17 cellular contexts compared by ENCODE assay signal in genomic region chr22:42819412-42820069, GRCh38. TPM values are rescaled to one million over a fixed set of nuclear protein-coding genes. Genes with fewer than 3 reads are reported as not detected.
A peak's percentile ranks its signal among the peaks of the same experiment; 100 is the strongest.
DNase-seq lines count a peak whose midpoint lies in the region; ATAC-seq, FAIRE-seq and TF ChIP-seq lines count a peak whose summit lies in the region.
"Had no signal": no experiment of that assay in that cellular context is flagged by ENCODE, and none has a peak within 500 bp of the region (broad histone marks: within the 10 kb centered on the region; RNA-seq: fewer than 3 reads in every experiment).

No MANE protein-coding gene starts in this region.

- TF ChIP-seq CTCF in Calu3 (IDR thresholded peaks at IDR 0.05; ENCODE audit: unreplicated experiment), result no peak
- no peak for TF ChIP-seq CTCF in RWPE2 (IDR thresholded peaks at IDR 0.05; ENCODE audit: poor library complexity, severe bottlenecking)
- no peak for TF ChIP-seq CTCF in kidney (IDR thresholded peaks at IDR 0.05; ENCODE audit: borderline replicate concordance, extremely low read depth, insufficient read depth)
- no peak for TF ChIP-seq CTCF in prostate gland (IDR thresholded peaks at IDR 0.05)

- 36% methylated on average over 9 of the region's 9 CpGs for WGBS in prostate gland

- BruUV-seq in Calu3 (replicated peaks; lab: Mats Ljungman, UMichigan), result no TSS peak

- H3K36me3 ChIP-seq in RWPE2 (ENCODE audit: low read depth), result peaks cover 65% of the 10 kb centered on the region
- peaks cover 11 to 12% of the 10 kb centered on the region in 2 donors for H3K36me3 ChIP-seq in kidney (ENCODE audit: control insufficient read depth in 1 of 2, insufficient read depth in 2 of 2, low read length in 2 of 2)
- H3K36me3 ChIP-seq in prostate gland, result no peaks in the 10 kb centered on the region

- H3K9me3 ChIP-seq in RWPE2 (ENCODE audit: severe bottlenecking) (no peaks in the 10 kb centered on the region), kidney (ENCODE audit: control insufficient read depth in 1 of 2, low read length in 2 of 2) (no peaks in the 10 kb centered on the region), prostate gland (no peaks in the 10 kb centered on the region)

- H3K36me3 Mint-ChIP-seq in Calu3 (ENCODE audit: insufficient read depth, unreplicated experiment), result peaks cover 14% of the 10 kb centered on the region

- intact Hi-C loops in Calu3 (cut with micrococcal nuclease; ENCODE audit: unreplicated experiment), result loop anchor here (2.0 kb wide), 1 partner anchor 15 kb away; no protein-coding TSS in a partner anchor
- intact Hi-C loops in kidney (cut with DNase I), result no loop called here
- intact Hi-C loops in prostate gland (cut with DNase I), result loop anchor here (5.0 kb wide), 1 partner anchor 37 kb away; no protein-coding TSS in a partner anchor
- intact Hi-C loops in sciatic nerve (cut with DNase I), result no loop called here

- H3K4me1 ChIP-seq in RWPE2 (ENCODE audit: insufficient read depth, poor library complexity, severe bottlenecking), result peaks cover 8% of the 10 kb centered on the region
- peaks cover 8 to 11% of the 10 kb centered on the region in 2 donors for H3K4me1 ChIP-seq in kidney (ENCODE audit: control insufficient read depth in 1 of 2, insufficient read depth in 1 of 2, low read depth in 1 of 2, low read length in 2 of 2)
- H3K4me1 ChIP-seq in prostate gland (replicated peaks), result peaks cover 13% of the 10 kb centered on the region

- H3K4me3 ChIP-seq in RWPE2 (ENCODE audit: severe bottlenecking) (no peak overlapping the region), kidney (ENCODE audit: low read length in 2 of 2) (peak overlapping the region; percentile 10 to 14), prostate gland (no peak overlapping the region)
- H3K4me3 ChIP-seq: hepatocyte had no signal

- no peak overlapping the region for H3K4me3 Mint-ChIP-seq in Calu3 (ENCODE audit: low read depth, unreplicated experiment)

- H3K27me3 ChIP-seq in RWPE2 (ENCODE audit: insufficient read depth, poor library complexity, severe bottlenecking) (no peaks in the 10 kb centered on the region), prostate gland (replicated peaks; ENCODE audit: insufficient read depth) (no peaks in the 10 kb centered on the region)
- H3K27me3 ChIP-seq: hepatocyte had no signal

- H3K9ac ChIP-seq in kidney (ENCODE audit: low read length in 2 of 2), result peak overlapping the region in 1 of 2 donors; percentile 39

- peaks cover 19% of the 10 kb centered on the region for H3K4me1 Mint-ChIP-seq in Calu3 (ENCODE audit: low read depth, unreplicated experiment)

- no peaks in the 10 kb centered on the region for H3K27me3 Mint-ChIP-seq in Calu3 (ENCODE audit: unreplicated experiment)

- H3K27ac ChIP-seq in RWPE2 (ENCODE audit: poor library complexity, severe bottlenecking), result peak overlapping the region; percentile 17
- H3K27ac ChIP-seq in kidney (ENCODE audit: low read depth in 2 of 2, low read length in 2 of 2), result peak overlapping the region; percentile 7 to 13
- H3K27ac ChIP-seq in prostate gland, result peak overlapping the region; percentile 73 to 83
- H3K27ac ChIP-seq: hepatocyte had no signal

- peak overlapping the region; percentile 64 for H3K27ac Mint-ChIP-seq in Calu3 (ENCODE audit: unreplicated experiment)
- H3K27ac Mint-ChIP-seq: activated naive CD4-positive, alpha-beta T cell treated with anti-CD3 and anti-CD28 coated beads, Interleukin-2, amount 50 U/mL, for 72 hours had no signal

- CTCF ChIA-PET in Calu3 (lab: Charles Lee), result interaction anchor here (0.6 to 1.7 kb wide), 6 partner anchors 14 to 169 kb away, joined by 3 to 6 read pairs (median 3); no protein-coding TSS in a partner anchor

- DNase-seq in Calu3, result no peak
- no peak for DNase-seq in RWPE2 (ENCODE audit: low spot score)
- DNase-seq in kidney, result no peak
- no peak for DNase-seq in prostate gland (ENCODE audit: low spot score)
- no peak for DNase-seq in NCI-H2081 (lab: John Stamatoyannopoulos, UW)
- DNase-seq in sciatic nerve (ENCODE audit: low spot score), result no peak
- DNase-seq: activated CD4-positive, CD25-positive, alpha-beta regulatory T cell treated with anti-CD3 and anti-CD28 coated beads, Interleukin-2, amount 50 U/mL, for 72 hours; activated T-cell treated with anti-CD3 and anti-CD28 coated beads, Interleukin-2, amount 50 U/mL, for 48 hours; midbrain; NCI-H1092 treated with DMSO at 0.1 percent for 48 hours; T1000 had no signal

- no peak for TF ChIP-seq POLR2A in prostate gland (IDR thresholded peaks at IDR 0.05)

- ATAC-seq in RWPE2 (ENCODE audit: low read depth), result no peak
- ATAC-seq in HG03139 (IDR thresholded peaks at IDR 0.05; ENCODE audit: unreplicated experiment), result no peak
- no peak for ATAC-seq in sciatic nerve
- ATAC-seq in HG03439 (IDR thresholded peaks at IDR 0.05; ENCODE audit: unreplicated experiment), result no peak
- ATAC-seq: activated naive CD4-positive, alpha-beta T cell treated with anti-CD3 and anti-CD28 coated beads, Interleukin-2, amount 50 U/mL, for 72 hours had no signal

- FAIRE-seq in kidney (lab: Jason Lieb, UNC), result no peak
- FAIRE-seq: HTR-8/SVneo, islet of Langerhans had no signal

- H3K9me3 Mint-ChIP-seq in Calu3 (ENCODE audit: low read depth, unreplicated experiment), result peaks cover 6% of the 10 kb centered on the region
- H3K9me3 Mint-ChIP-seq: activated naive CD4-positive, alpha-beta T cell treated with anti-CD3 and anti-CD28 coated beads, Interleukin-2, amount 50 U/mL, for 72 hours had no signal

RNA-seq across cellular contexts. Expression of gene ARFGAP3, which starts 37.5 kb away (rescaled TPM):
- total RNA-seq in Calu3 (2022), result 29.7 and 37.8 TPM in 2 replicates
- 97.3 TPM for total RNA-seq in kidney
- 29.9 TPM for polyA plus RNA-seq in kidney (ENCODE audit: insufficient read depth, low read depth, low replicate concordance)
- 100 to 1,000 TPM in 1 of 2 donors, 10 to 100 TPM in 1; 92.9 to 127 TPM for total RNA-seq in prostate gland
- 46.8 TPM for total RNA-seq in sciatic nerve

Comparison
In these comparisons a context has a peak if more than half of its experiments do, and no peak if none do; other contexts are left out.
1. H3K27ac ChIP-seq: peak in every context shown above with its lines; median percentile 78 in prostate gland; 17 in RWPE2; 10 in kidney.
2. H3K4me3 ChIP-seq: peak in kidney (2 of 2); none in RWPE2 (single experiment) and prostate gland (0 of 2).
3. intact Hi-C loops: an anchor here in Calu3 (2.0 kb wide) and prostate gland (5.0 kb wide); none called in kidney and sciatic nerve.